8 cellular contexts compared by ENCODE assay signal in genomic region chr7:42931834-42932651, GRCh38. TPM values are rescaled to one million over a fixed set of nuclear protein-coding genes. Genes with fewer than 3 reads are reported as not detected.
DNase-seq lines count a peak whose midpoint lies in the region; ATAC-seq and TF ChIP-seq lines count a peak whose summit lies in the region.

MRPL32 (plus strand) TSS chr7:42932376; CDS start chr7:42932387, 11 bp downstream.
PSMA2 (minus strand) TSS chr7:42932174; CDS start chr7:42932158, 16 bp downstream.

- peaks cover 11 to 51% of the 10 kb centered on the region in 2 donors for H3K4me1 ChIP-seq in left lung

- H3K9me3 ChIP-seq in left lung: no peaks in the 10 kb centered on the region

- TF ChIP-seq CTCF in C4-2B (conservative IDR thresholded peaks at IDR 0.05) (no peak), left lung (IDR thresholded peaks at IDR 0.05) (no peak)

- peak within 1 kb of the TSS; percentile 82 to 90 for H3K4me3 ChIP-seq in left lung

- H3K27me3 ChIP-seq in left lung: no peaks in the 10 kb centered on the region

- peaks cover 0 to 20% of the 10 kb centered on the region in 2 donors for H3K36me3 ChIP-seq in left lung

- DNase-seq in NCI-H774 (lab: John Stamatoyannopoulos, UW): peak; percentile 98
- DNase-seq in activated CD4-positive, alpha-beta T cell treated with anti-CD3 and anti-CD28 coated beads, Interleukin-2, amount 50 U/mL, for 4 hours: peak; percentile 90 to 93
- DNase-seq in dermis blood vessel endothelial cell: peak; percentile 98
- peak; percentile 96 to 97 for DNase-seq in left lung
- DNase-seq in stimulated activated CD4-positive, alpha-beta T cell treated with anti-CD3 and anti-CD28 coated beads, Interleukin-2, amount 100 ng/mL, for 48 hours: peak; percentile 83 to 86

- intact Hi-C loops in left lung (cut with DNase I): no loop called here

- ATAC-seq in GM19395 (IDR thresholded peaks at IDR 0.05; ENCODE audit: unreplicated experiment) (peak; percentile 99), HG03565 (IDR thresholded peaks at IDR 0.05; ENCODE audit: unreplicated experiment) (peak; percentile 99), left lung (peak; percentile 99)

- H3K27ac ChIP-seq in C4-2B (peak within 1 kb of the TSS; percentile 88), left lung (peak within 1 kb of the TSS; percentile 77 to 79)

RNA-seq across cellular contexts. Expression of gene MRPL32, which starts in this region (rescaled TPM):
- total RNA-seq in dermis blood vessel endothelial cell: 74.0 and 79.5 TPM in 2 replicates
- total RNA-seq in left lung: 10 to 100 TPM; 38.5 to 53.3 TPM

RNA-seq across cellular contexts. Expression of gene PSMA2, which starts in this region (rescaled TPM):
- total RNA-seq in dermis blood vessel endothelial cell (89.8 and 134 TPM in 2 replicates), left lung (100 to 1,000 TPM in 1 of 2 donors, 10 to 100 TPM in 1; 65.8 to 111 TPM)

Comparison
In these comparisons a context has a peak if more than half of its experiments do, and no peak if none do; other contexts are left out.
1. Peak in every context shown above with its lines: DNase-seq, ATAC-seq, H3K4me3 ChIP-seq and H3K27ac ChIP-seq.